In the genomic region with DNA sequence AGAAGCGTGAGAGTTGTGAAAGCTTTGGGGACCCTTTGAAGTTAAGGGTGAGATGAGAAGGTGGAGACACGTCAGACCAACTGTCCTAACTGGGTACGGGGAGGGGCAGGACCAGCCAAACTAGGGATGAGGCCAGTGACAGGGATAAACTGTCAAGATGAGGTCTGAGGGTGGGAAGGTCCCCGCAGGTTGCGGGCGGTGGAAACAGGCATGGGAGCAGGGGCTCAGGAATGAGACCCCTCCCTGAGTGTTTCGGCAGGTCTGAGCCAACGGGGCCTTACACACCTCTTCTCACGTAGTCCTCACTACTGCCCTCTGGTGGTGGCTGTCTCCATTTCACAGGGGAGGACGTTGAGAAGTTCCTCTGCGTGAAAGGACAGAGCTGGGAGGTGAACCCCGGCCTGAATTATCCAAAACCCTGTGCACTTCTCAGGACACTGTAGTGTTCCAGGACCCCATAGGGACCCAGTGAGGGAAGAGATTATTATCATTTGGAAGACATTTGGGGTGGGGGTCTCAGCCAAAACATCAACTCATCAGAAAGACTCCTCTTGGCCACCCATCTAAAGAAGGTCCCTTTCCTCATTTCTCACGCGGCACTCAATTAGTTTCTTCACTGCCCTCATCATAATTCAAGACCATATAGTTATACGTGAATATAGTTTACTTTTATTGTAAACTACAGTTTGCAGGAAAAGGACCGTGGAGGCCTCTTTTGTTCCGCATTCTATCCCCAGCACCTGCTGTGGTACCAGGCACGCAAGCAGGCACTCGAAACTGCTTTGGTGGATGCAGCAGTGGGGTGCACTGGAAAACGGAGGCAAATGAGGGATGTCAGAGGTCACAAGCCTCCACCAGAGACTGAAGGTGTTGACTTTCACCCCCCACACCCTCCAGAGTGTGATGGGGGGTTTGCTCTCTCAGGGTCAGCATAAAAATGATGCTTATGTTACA, we compare ENCODE assay signal across 1 cellular context.
TF ChIP-seq lines count a peak whose summit lies in the region.

No MANE protein-coding gene starts in this region.

TF ChIP-seq in HepG2, 621 proteins besides CTCF, POLR2A, EP300 and RAD21 (continued from another document):
- TF ChIP-seq, protein P1, sequence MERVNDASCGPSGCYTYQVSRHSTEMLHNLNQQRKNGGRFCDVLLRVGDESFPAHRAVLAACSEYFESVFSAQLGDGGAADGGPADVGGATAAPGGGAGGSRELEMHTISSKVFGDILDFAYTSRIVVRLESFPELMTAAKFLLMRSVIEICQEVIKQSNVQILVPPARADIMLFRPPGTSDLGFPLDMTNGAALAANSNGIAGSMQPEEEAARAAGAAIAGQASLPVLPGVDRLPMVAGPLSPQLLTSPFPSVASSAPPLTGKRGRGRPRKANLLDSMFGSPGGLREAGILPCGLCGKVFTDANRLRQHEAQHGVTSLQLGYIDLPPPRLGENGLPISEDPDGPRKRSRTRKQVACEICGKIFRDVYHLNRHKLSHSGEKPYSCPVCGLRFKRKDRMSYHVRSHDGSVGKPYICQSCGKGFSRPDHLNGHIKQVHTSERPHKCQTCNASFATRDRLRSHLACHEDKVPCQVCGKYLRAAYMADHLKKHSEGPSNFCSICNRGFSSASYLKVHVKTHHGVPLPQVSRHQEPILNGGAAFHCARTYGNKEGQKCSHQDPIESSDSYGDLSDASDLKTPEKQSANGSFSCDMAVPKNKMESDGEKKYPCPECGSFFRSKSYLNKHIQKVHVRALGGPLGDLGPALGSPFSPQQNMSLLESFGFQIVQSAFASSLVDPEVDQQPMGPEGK (CRISPR knock-in tag; IDR thresholded peaks at IDR 0.05) = peak; percentile 88
- no peak for TF ChIP-seq CENPX (CRISPR knock-in tag; IDR thresholded peaks at IDR 0.05)
- TF ChIP-seq ZNF891 (CRISPR knock-in tag; IDR thresholded peaks at IDR 0.05) = no peak
- TF ChIP-seq, protein P2, sequence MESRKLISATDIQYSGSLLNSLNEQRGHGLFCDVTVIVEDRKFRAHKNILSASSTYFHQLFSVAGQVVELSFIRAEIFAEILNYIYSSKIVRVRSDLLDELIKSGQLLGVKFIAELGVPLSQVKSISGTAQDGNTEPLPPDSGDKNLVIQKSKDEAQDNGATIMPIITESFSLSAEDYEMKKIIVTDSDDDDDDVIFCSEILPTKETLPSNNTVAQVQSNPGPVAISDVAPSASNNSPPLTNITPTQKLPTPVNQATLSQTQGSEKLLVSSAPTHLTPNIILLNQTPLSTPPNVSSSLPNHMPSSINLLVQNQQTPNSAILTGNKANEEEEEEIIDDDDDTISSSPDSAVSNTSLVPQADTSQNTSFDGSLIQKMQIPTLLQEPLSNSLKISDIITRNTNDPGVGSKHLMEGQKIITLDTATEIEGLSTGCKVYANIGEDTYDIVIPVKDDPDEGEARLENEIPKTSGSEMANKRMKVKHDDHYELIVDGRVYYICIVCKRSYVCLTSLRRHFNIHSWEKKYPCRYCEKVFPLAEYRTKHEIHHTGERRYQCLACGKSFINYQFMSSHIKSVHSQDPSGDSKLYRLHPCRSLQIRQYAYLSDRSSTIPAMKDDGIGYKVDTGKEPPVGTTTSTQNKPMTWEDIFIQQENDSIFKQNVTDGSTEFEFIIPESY (CRISPR knock-in tag; IDR thresholded peaks at IDR 0.05) = peak; percentile 56; the same call in 1 of the 2 replicates
- TF ChIP-seq CEBPG (CRISPR knock-in tag; IDR thresholded peaks at IDR 0.05) = no peak
- peak; percentile 44; the same call in 1 of the 2 replicates for TF ChIP-seq ZFX (CRISPR knock-in tag; IDR thresholded peaks at IDR 0.05; ENCODE audit: low read depth)
- TF ChIP-seq AKAP8 (CRISPR knock-in tag; IDR thresholded peaks at IDR 0.05) = no peak
- no peak for TF ChIP-seq ZNF629 (CRISPR knock-in tag; conservative IDR thresholded peaks at IDR 0.05)
- TF ChIP-seq PAX8 (CRISPR knock-in tag; IDR thresholded peaks at IDR 0.05; ENCODE audit: borderline replicate concordance) = no peak
- no peak for TF ChIP-seq NCOR1 (IDR thresholded peaks at IDR 0.05; ENCODE audit: borderline replicate concordance, low read length)
- peak; percentile 68 for TF ChIP-seq SMC3 (IDR thresholded peaks at IDR 0.05; ENCODE audit: low read length)
- TF ChIP-seq, protein P3, sequence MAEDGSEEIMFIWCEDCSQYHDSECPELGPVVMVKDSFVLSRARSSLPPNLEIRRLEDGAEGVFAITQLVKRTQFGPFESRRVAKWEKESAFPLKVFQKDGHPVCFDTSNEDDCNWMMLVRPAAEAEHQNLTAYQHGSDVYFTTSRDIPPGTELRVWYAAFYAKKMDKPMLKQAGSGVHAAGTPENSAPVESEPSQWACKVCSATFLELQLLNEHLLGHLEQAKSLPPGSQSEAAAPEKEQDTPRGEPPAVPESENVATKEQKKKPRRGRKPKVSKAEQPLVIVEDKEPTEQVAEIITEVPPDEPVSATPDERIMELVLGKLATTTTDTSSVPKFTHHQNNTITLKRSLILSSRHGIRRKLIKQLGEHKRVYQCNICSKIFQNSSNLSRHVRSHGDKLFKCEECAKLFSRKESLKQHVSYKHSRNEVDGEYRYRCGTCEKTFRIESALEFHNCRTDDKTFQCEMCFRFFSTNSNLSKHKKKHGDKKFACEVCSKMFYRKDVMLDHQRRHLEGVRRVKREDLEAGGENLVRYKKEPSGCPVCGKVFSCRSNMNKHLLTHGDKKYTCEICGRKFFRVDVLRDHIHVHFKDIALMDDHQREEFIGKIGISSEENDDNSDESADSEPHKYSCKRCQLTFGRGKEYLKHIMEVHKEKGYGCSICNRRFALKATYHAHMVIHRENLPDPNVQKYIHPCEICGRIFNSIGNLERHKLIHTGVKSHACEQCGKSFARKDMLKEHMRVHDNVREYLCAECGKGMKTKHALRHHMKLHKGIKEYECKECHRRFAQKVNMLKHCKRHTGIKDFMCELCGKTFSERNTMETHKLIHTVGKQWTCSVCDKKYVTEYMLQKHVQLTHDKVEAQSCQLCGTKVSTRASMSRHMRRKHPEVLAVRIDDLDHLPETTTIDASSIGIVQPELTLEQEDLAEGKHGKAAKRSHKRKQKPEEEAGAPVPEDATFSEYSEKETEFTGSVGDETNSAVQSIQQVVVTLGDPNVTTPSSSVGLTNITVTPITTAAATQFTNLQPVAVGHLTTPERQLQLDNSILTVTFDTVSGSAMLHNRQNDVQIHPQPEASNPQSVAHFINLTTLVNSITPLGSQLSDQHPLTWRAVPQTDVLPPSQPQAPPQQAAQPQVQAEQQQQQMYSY (CRISPR knock-in tag; IDR thresholded peaks at IDR 0.05) = no peak
- TF ChIP-seq, protein P4, sequence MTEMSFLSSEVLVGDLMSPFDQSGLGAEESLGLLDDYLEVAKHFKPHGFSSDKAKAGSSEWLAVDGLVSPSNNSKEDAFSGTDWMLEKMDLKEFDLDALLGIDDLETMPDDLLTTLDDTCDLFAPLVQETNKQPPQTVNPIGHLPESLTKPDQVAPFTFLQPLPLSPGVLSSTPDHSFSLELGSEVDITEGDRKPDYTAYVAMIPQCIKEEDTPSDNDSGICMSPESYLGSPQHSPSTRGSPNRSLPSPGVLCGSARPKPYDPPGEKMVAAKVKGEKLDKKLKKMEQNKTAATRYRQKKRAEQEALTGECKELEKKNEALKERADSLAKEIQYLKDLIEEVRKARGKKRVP (CRISPR knock-in tag; IDR thresholded peaks at IDR 0.05) = no peak
- no peak for TF ChIP-seq ZNF567 (CRISPR knock-in tag; IDR thresholded peaks at IDR 0.05; ENCODE audit: borderline replicate concordance)
- TF ChIP-seq ZNF552 (CRISPR knock-in tag; IDR thresholded peaks at IDR 0.05; ENCODE audit: borderline replicate concordance) = no peak
